ENCODE assay signal across 8 cellular contexts in the genomic region with DNA sequence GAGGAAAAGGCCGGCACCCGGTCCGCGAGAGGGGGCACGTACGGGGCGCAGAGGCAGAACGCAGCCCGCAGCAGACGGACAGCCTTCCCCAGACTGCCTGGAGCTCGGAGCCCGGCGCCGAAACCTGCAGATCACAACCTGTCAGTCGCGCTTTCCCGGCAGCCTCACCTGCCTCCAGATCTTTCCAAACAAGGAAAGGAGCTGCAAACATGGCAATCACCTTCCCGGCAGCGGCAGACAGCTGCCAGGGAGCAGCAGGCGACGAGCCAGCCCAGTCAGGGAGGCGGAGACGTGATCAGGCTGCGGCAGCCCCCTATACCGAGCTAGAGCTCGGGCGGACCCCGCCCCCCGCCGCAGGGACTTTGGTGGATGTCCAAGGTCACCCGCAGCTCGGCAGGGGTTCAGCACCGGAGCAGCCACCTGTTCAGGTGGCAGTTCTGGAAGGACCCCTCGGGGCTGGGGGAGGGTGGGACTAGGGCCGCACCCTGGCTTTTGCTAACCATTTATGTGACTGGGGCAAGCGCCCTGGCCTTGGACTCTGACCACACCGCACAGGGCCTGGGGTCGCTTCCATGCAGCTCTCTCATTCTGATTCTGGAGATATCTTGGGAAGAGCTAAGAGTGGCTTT.
DNase-seq lines count a peak whose midpoint lies in the region; ATAC-seq, FAIRE-seq and TF ChIP-seq lines count a peak whose summit lies in the region.

No MANE protein-coding gene starts in this region.

- DNase-seq in NCI-H1105 (lab: John Stamatoyannopoulos, UW) (peak; percentile 91), astrocyte of the cerebellum (ENCODE audit: low read depth) (no peak), islet precursor cell (peak; percentile 81), H54 (ENCODE audit: insufficient read length, low spot score) (no peak), mesenteric fat pad (ENCODE audit: low spot score) (no peak)
- DNase-seq in effector CD8-positive, alpha-beta T cell (lab: John Stamatoyannopoulos, UW), result no peak

- FAIRE-seq in H54 (lab: Jason Lieb, UNC), result no peak

- H3K9me3 ChIP-seq in subcutaneous abdominal adipose tissue (ENCODE audit: control insufficient read depth in 5 of 5, low read length in 5 of 5), result peaks cover 0 to 3% (median 0%) of the 10 kb centered on the region in 5 donors

- H3K27me3 ChIP-seq in subcutaneous abdominal adipose tissue (ENCODE audit: control insufficient read depth in 5 of 5, insufficient read depth in 4 of 5, low read length in 5 of 5), result peaks cover 0 to 20% (median 7%) of the 10 kb centered on the region in 5 donors

- no peak for TF ChIP-seq POLR2A in H54 (IDR thresholded peaks at IDR 0.05; ENCODE audit: low read depth, low read length)

- peaks cover 0 to 18% (median 16%) of the 10 kb centered on the region in 5 donors for H3K4me1 ChIP-seq in subcutaneous abdominal adipose tissue (ENCODE audit: control insufficient read depth in 5 of 5, insufficient read depth in 5 of 5, low read length in 5 of 5)

- no peak overlapping the region for H3K27ac ChIP-seq in subcutaneous abdominal adipose tissue (ENCODE audit: low read depth, low read length)

- no peak for TF ChIP-seq CTCF in astrocyte of the cerebellum (IDR thresholded peaks at IDR 0.05; ENCODE audit: low read depth, low read length, missing control alignments)

- H3K9ac ChIP-seq in subcutaneous abdominal adipose tissue (ENCODE audit: low read length in 5 of 5), result peak overlapping the region in 1 of 5 donors; percentile 11

- in situ Hi-C loops in astrocyte of the cerebellum (cut with HindIII; ENCODE audit: low sequenced_read_pairs), result no loop called here

- no peaks in the 10 kb centered on the region for H3K36me3 ChIP-seq in subcutaneous abdominal adipose tissue (ENCODE audit: control insufficient read depth in 5 of 5, insufficient read depth in 5 of 5, low read length in 5 of 5)

- ATAC-seq in GM19328 (IDR thresholded peaks at IDR 0.05; ENCODE audit: unreplicated experiment), result no peak

- H3K4me3 ChIP-seq in astrocyte of the cerebellum (ENCODE audit: low read depth, low read length), result peak overlapping the region; percentile 50
- H3K4me3 ChIP-seq in subcutaneous abdominal adipose tissue (ENCODE audit: low read depth in 1 of 5, low read length in 5 of 5), result peak overlapping the region in 3 of 5 donors; percentile 38 to 61 (median 54)

Comparison
In these comparisons a context has a peak if more than half of its experiments do, and no peak if none do; other contexts are left out.
1. DNase-seq: peak in NCI-H1105 (single experiment) and islet precursor cell (single experiment); none in astrocyte of the cerebellum (single experiment), H54 (single experiment), effector CD8-positive, alpha-beta T cell (single experiment) and mesenteric fat pad (single experiment).